ENCODE assay signal across 12 cellular contexts in genomic region chr9:85420750-85421149, GRCh38.
DNase-seq lines count a peak whose midpoint lies in the region; ATAC-seq and TF ChIP-seq lines count a peak whose summit lies in the region.
"Had no signal": no experiment of that assay in that cellular context is flagged by ENCODE, and none has a peak within 500 bp of the region (broad histone marks: within the 10 kb centered on the region; RNA-seq: fewer than 3 reads in every experiment).

No MANE protein-coding gene starts in this region.

- peak; percentile 62 for ATAC-seq in GM21723 (IDR thresholded peaks at IDR 0.05; ENCODE audit: unreplicated experiment)
- ATAC-seq in stimulated activated memory B cell treated with anti-CD40 and anti-IgM and Interleukin-4, amounts not matched to agents 10 μg/mL and 1 μg/mL and 100 μg/mL, for 72 hours = no peak
- ATAC-seq: right lobe of liver had no signal

- H3K4me1 Mint-ChIP-seq in stimulated activated memory B cell treated with anti-CD40 and anti-IgM and Interleukin-4, amounts not matched to agents 10 μg/mL and 1 μg/mL and 100 μg/mL, for 72 hours = no peaks in the 10 kb centered on the region
- H3K4me1 Mint-ChIP-seq: B cell had no signal

- peaks cover 12% of the 10 kb centered on the region for H3K4me1 ChIP-seq in BLaER1
- H3K4me1 ChIP-seq: right lobe of liver had no signal

- H3K36me3 ChIP-seq in BLaER1 = no peaks in the 10 kb centered on the region
- H3K36me3 ChIP-seq: right lobe of liver, thyroid gland had no signal

- no peaks in the 10 kb centered on the region for H4K20me1 ChIP-seq in BLaER1

- H3K27me3 ChIP-seq in BLaER1 = no peaks in the 10 kb centered on the region
- H3K27me3 ChIP-seq: right lobe of liver, thyroid gland had no signal

- H3K4me3 ChIP-seq in BLaER1 (no peak overlapping the region), astrocyte of the cerebellum (ENCODE audit: low read depth, low read length) (no peak overlapping the region)
- H3K4me3 ChIP-seq: right lobe of liver, thyroid gland had no signal

- no peak overlapping the region for H3K9ac ChIP-seq in BLaER1

- no peak overlapping the region for H3K27ac Mint-ChIP-seq in stimulated activated memory B cell treated with anti-CD40 and anti-IgM and Interleukin-4, amounts not matched to agents 10 μg/mL and 1 μg/mL and 100 μg/mL, for 72 hours
- H3K27ac Mint-ChIP-seq: B cell had no signal

- DNase-seq in astrocyte of the cerebellum (ENCODE audit: low read depth) (peak; percentile 24), kidney tubule cell (ENCODE audit: low spot score) (peak; percentile 79), KG1 (lab: John Stamatoyannopoulos, UW) (no peak), SW480 (ENCODE audit: low spot score) (no peak), DMS153 (lab: John Stamatoyannopoulos, UW) (no peak)
- DNase-seq: activated CD4-positive, CD25-positive, alpha-beta regulatory T cell; right lobe of liver; thyroid gland had no signal

- H3K9me3 ChIP-seq in BLaER1 = no peaks in the 10 kb centered on the region
- H3K9me3 ChIP-seq: right lobe of liver, thyroid gland had no signal

- H3K4me2 ChIP-seq in BLaER1 = peak overlapping the region; percentile 33; the same call in 1 of the 2 replicates

- in situ Hi-C loops in astrocyte of the cerebellum (cut with HindIII; ENCODE audit: low sequenced_read_pairs) = no loop called here

- no peak overlapping the region for H3K27ac ChIP-seq in BLaER1
- H3K27ac ChIP-seq: right lobe of liver, thyroid gland had no signal

- peaks cover 10% of the 10 kb centered on the region for H3K27me3 Mint-ChIP-seq in stimulated activated memory B cell treated with anti-CD40 and anti-IgM and Interleukin-4, amounts not matched to agents 10 μg/mL and 1 μg/mL and 100 μg/mL, for 72 hours

- no peak overlapping the region for H3K4me3 Mint-ChIP-seq in stimulated activated memory B cell treated with anti-CD40 and anti-IgM and Interleukin-4, amounts not matched to agents 10 μg/mL and 1 μg/mL and 100 μg/mL, for 72 hours
- H3K4me3 Mint-ChIP-seq: B cell had no signal

- H3K36me3 Mint-ChIP-seq in stimulated activated memory B cell treated with anti-CD40 and anti-IgM and Interleukin-4, amounts not matched to agents 10 μg/mL and 1 μg/mL and 100 μg/mL, for 72 hours = no peaks in the 10 kb centered on the region

- peaks cover 3% of the 10 kb centered on the region for H3K9me3 Mint-ChIP-seq in stimulated activated memory B cell treated with anti-CD40 and anti-IgM and Interleukin-4, amounts not matched to agents 10 μg/mL and 1 μg/mL and 100 μg/mL, for 72 hours

- no peak for TF ChIP-seq CTCF in astrocyte of the cerebellum (IDR thresholded peaks at IDR 0.05; ENCODE audit: low read depth, low read length, missing control alignments)

Comparison
In these comparisons a context has a peak if more than half of its experiments do, and no peak if none do; other contexts are left out.
1. DNase-seq: peak in astrocyte of the cerebellum (single experiment) and kidney tubule cell (single experiment); none in KG1 (single experiment), SW480 (single experiment) and DMS153 (single experiment).